1 cellular context compared by ENCODE assay signal in the genomic region with DNA sequence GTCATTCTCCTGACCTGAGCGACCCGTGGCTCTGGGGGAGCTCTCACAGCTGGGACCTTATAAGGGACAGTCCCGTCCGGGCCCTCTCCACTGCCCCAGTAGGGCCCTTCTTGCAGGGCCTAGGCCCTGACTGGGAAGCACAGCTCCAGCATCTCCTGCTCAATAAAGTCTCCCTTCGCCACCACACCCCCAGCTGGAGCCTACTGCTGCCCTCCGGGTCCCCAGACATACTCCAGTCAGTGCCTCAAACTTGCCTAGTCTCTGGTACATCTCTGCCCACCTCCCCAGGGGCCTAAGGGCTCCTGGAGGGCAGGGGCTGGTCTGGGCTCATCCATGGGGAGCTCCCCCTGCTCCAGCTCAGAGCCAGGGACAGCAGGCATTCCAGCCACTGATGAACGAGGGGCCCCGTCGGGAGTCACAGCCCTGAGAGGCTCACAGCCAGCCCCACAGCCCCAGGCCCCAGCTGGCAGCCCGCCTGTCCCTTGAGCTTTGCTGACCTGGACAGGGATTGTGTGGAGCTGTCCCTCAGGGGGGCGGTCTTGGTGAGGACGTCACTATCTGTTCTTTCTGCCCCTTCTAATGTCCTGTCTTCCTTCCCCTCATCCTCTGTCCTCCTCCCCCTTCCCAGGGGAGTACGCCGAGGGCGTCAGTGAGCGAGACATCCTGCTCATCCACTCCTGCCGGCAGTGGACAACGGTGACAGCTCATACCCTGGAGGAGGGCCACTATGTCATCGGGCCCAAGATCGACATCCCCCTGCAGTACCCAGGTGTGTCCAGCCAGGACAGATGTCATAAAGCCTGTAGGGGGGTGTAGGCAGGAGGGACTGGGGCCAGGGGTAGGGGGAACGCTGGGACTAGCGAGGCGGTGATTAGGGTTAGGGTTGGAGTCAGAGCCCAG.
TF ChIP-seq lines count a peak whose summit lies in the region.

No MANE protein-coding gene starts in this region.

TF ChIP-seq in HepG2, 621 proteins besides CTCF, POLR2A, EP300 and RAD21 (continued from another document):
- TF ChIP-seq CREB1 (IDR thresholded peaks at IDR 0.05) (peak; percentile 17; the same call in 1 of the 2 replicates), CREB1 (CRISPR knock-in tag; IDR thresholded peaks at IDR 0.05) (no peak), ZNF672 (CRISPR knock-in tag; IDR thresholded peaks at IDR 0.05) (peak; percentile 79; the same call in 1 of the 2 replicates), PCBP1 (IDR thresholded peaks at IDR 0.05; ENCODE audit: borderline replicate concordance, low read depth, low read length) (0 out of 2 replicates have a peak, but pooled peaks have one; percentile 13)
- TF ChIP-seq, protein P1, sequence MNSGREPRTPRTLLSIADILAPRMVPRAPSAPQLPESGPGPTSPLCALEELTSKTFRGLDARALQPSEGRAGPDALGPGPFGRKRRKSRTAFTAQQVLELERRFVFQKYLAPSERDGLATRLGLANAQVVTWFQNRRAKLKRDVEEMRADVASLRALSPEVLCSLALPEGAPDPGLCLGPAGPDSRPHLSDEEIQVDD (CRISPR knock-in tag; IDR thresholded peaks at IDR 0.05; ENCODE audit: borderline replicate concordance): 0 out of 2 replicates have a peak, but pooled peaks have one; percentile 42
- TF ChIP-seq, protein P2, sequence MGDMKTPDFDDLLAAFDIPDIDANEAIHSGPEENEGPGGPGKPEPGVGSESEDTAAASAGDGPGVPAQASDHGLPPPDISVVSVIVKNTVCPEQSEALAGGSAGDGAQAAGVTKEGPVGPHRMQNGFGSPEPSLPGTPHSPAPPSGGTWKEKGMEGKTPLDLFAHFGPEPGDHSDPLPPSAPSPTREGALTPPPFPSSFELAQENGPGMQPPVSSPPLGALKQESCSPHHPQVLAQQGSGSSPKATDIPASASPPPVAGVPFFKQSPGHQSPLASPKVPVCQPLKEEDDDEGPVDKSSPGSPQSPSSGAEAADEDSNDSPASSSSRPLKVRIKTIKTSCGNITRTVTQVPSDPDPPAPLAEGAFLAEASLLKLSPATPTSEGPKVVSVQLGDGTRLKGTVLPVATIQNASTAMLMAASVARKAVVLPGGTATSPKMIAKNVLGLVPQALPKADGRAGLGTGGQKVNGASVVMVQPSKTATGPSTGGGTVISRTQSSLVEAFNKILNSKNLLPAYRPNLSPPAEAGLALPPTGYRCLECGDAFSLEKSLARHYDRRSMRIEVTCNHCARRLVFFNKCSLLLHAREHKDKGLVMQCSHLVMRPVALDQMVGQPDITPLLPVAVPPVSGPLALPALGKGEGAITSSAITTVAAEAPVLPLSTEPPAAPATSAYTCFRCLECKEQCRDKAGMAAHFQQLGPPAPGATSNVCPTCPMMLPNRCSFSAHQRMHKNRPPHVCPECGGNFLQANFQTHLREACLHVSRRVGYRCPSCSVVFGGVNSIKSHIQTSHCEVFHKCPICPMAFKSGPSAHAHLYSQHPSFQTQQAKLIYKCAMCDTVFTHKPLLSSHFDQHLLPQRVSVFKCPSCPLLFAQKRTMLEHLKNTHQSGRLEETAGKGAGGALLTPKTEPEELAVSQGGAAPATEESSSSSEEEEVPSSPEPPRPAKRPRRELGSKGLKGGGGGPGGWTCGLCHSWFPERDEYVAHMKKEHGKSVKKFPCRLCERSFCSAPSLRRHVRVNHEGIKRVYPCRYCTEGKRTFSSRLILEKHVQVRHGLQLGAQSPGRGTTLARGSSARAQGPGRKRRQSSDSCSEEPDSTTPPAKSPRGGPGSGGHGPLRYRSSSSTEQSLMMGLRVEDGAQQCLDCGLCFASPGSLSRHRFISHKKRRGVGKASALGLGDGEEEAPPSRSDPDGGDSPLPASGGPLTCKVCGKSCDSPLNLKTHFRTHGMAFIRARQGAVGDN (CRISPR knock-in tag; IDR thresholded peaks at IDR 0.05): peak; percentile 32; the same call in 1 of the 2 replicates
